In genomic region chr14:55122441-55122986, GRCh38 we compare ENCODE assay signal across 10 cellular contexts. TPM values are rescaled to one million over a fixed set of nuclear protein-coding genes. Genes with fewer than 3 reads are reported as not detected.
DNase-seq lines count a peak whose midpoint lies in the region; ATAC-seq and TF ChIP-seq lines count a peak whose summit lies in the region.
"Had no signal": no experiment of that assay in that cellular context is flagged by ENCODE, and none has a peak within 500 bp of the region (broad histone marks: within the 10 kb centered on the region; RNA-seq: fewer than 3 reads in every experiment).

No MANE protein-coding gene starts in this region.

- DNase-seq in SIG-M5 treated with dmso at 0.1 percent for 504 hours (lab: John Stamatoyannopoulos, UW; ENCODE audit: unreplicated experiment) (peak; percentile 45), SIG-M5 (lab: John Stamatoyannopoulos, UW) (no peak), chondrocyte (ENCODE audit: low spot score) (no peak), mucosa of descending colon (peak; percentile 90 to 94 (median 93)), aorta (no peak), SW480 (ENCODE audit: low spot score) (no peak), NOMO-1 treated with dmso at 0.1 percent for 144 hours (lab: John Stamatoyannopoulos, UW; ENCODE audit: unreplicated experiment) (no peak)
- DNase-seq in CD8-positive, alpha-beta T cell: no peak
- DNase-seq: NCI-H82 had no signal

- no peaks in the 10 kb centered on the region for H3K36me3 Mint-ChIP-seq in chondrocyte (ENCODE audit: low read depth)
- H3K36me3 Mint-ChIP-seq in CD8-positive, alpha-beta T cell: no peaks in the 10 kb centered on the region

- TF ChIP-seq CTCF in chondrocyte (IDR thresholded peaks at IDR 0.05) (no peak), mucosa of descending colon (IDR thresholded peaks at IDR 0.05) (no peak)
- no peak for TF ChIP-seq CTCF in CD8-positive, alpha-beta T cell (IDR thresholded peaks at IDR 0.05)

- H3K4me3 ChIP-seq in mucosa of descending colon: no peak overlapping the region
- H3K4me3 ChIP-seq in aorta (ENCODE audit: low read length in 2 of 2): no peak overlapping the region
- no peak overlapping the region for H3K4me3 ChIP-seq in CD8-positive, alpha-beta T cell (ENCODE audit: low read depth, low read length)
- H3K4me3 ChIP-seq: BLaER1 had no signal

- H3K4me1 Mint-ChIP-seq in chondrocyte (ENCODE audit: low read depth): peaks cover 44% of the 10 kb centered on the region
- H3K4me1 Mint-ChIP-seq in CD8-positive, alpha-beta T cell (ENCODE audit: low read depth): peaks cover 15% of the 10 kb centered on the region

- 16 to 23% methylated on average over 8 of the region's 8 CpGs for WGBS in aorta, 2 donors

- POLR2A ChIA-PET in CD8-positive, alpha-beta T cell (lab: Charles Lee): no interaction called here

- no peaks in the 10 kb centered on the region for H3K27me3 ChIP-seq in aorta (ENCODE audit: control insufficient read depth in 1 of 2, insufficient read depth in 2 of 2, low read length in 1 of 2)
- H3K27me3 ChIP-seq in CD8-positive, alpha-beta T cell (ENCODE audit: insufficient read depth, low read length): no peaks in the 10 kb centered on the region

- H3K4me1 ChIP-seq in mucosa of descending colon (ENCODE audit: low read depth): peaks cover 65% of the 10 kb centered on the region
- no peaks in the 10 kb centered on the region for H3K4me1 ChIP-seq in aorta (ENCODE audit: control insufficient read depth in 1 of 2, insufficient read depth in 2 of 2, low read length in 2 of 2)
- H3K4me1 ChIP-seq in CD8-positive, alpha-beta T cell (ENCODE audit: insufficient read depth, low read length): no peaks in the 10 kb centered on the region

- CTCF ChIA-PET in CD8-positive, alpha-beta T cell (lab: Charles Lee): interaction anchor here (1.3 kb wide), 1 partner anchor 32 kb away, joined by 3 read pairs; no protein-coding TSS in a partner anchor

- intact Hi-C loops in mucosa of descending colon (cut with DNase I, micrococcal nuclease): no loop called here
- intact Hi-C loops in aorta (cut with DNase I): no loop called here
- intact Hi-C loops in CD8-positive, alpha-beta T cell (cut with DNase I, micrococcal nuclease): no loop called here

- no peak overlapping the region for H3K27ac ChIP-seq in aorta (ENCODE audit: low read depth in 1 of 2, low read length in 2 of 2)
- H3K27ac ChIP-seq in CD8-positive, alpha-beta T cell (ENCODE audit: low read depth, low read length): no peak overlapping the region
- H3K27ac ChIP-seq: BLaER1 had no signal

- no peaks in the 10 kb centered on the region for H3K27me3 Mint-ChIP-seq in chondrocyte (ENCODE audit: low read depth)
- H3K27me3 Mint-ChIP-seq in CD8-positive, alpha-beta T cell (ENCODE audit: low read depth): peaks cover 2% of the 10 kb centered on the region

- H3K9me3 Mint-ChIP-seq in chondrocyte (ENCODE audit: low read depth): no peaks in the 10 kb centered on the region
- H3K9me3 Mint-ChIP-seq in CD8-positive, alpha-beta T cell: no peaks in the 10 kb centered on the region

- H3K4me3 Mint-ChIP-seq in chondrocyte (ENCODE audit: unreplicated experiment): no peak overlapping the region
- no peak overlapping the region for H3K4me3 Mint-ChIP-seq in CD8-positive, alpha-beta T cell

- H3K9me3 ChIP-seq in mucosa of descending colon: no peaks in the 10 kb centered on the region
- H3K9me3 ChIP-seq in aorta (ENCODE audit: control insufficient read depth, low read length): no peaks in the 10 kb centered on the region
- no peaks in the 10 kb centered on the region for H3K9me3 ChIP-seq in CD8-positive, alpha-beta T cell (ENCODE audit: low read length)
- H3K9me3 ChIP-seq: BLaER1 had no signal

- H3K27ac Mint-ChIP-seq in chondrocyte (ENCODE audit: unreplicated experiment): peak overlapping the region; percentile 87
- H3K27ac Mint-ChIP-seq in CD8-positive, alpha-beta T cell: no peak overlapping the region

- H3K36me3 ChIP-seq in mucosa of descending colon (ENCODE audit: low read depth) (peaks cover 4% of the 10 kb centered on the region), aorta (ENCODE audit: control insufficient read depth in 1 of 2, insufficient read depth in 2 of 2, low read length in 1 of 2) (no peaks in the 10 kb centered on the region)
- H3K36me3 ChIP-seq in CD8-positive, alpha-beta T cell (ENCODE audit: insufficient read depth, low read length): no peaks in the 10 kb centered on the region
- H3K36me3 ChIP-seq: BLaER1 had no signal

- ATAC-seq in mucosa of descending colon (peak; percentile 72), aorta (ENCODE audit: low FRiP score) (peak; percentile 62)
- ATAC-seq in CD8-positive, alpha-beta T cell: no peak

RNA-seq across cellular contexts. Expression of gene LGALS3, which starts 6.5 kb away (rescaled TPM):
- total RNA-seq in chondrocyte (53.5 to 56.2 TPM (median 54.1 TPM) in 3 replicates), mucosa of descending colon (1,000 to 10,000 TPM in 2 of 3 donors, 100 to 1,000 TPM in 1; 488 to 1,705 (median 1,380) TPM), aorta (100 to 1,000 TPM; 104 to 155 TPM)
- polyA plus RNA-seq in aorta: 100 to 1,000 TPM; 272 to 547 TPM
- 1 to 10 TPM; 7.5 to 7.8 TPM for total RNA-seq in CD8-positive, alpha-beta T cell

Comparison
In these comparisons a context has a peak if more than half of its experiments do, and no peak if none do; other contexts are left out.
1. DNase-seq: peak in SIG-M5 treated with dmso at 0.1 percent for 504 hours (single experiment) and mucosa of descending colon (3 of 3); none in SIG-M5 (single experiment), chondrocyte (single experiment), aorta (0 of 2), SW480 (single experiment), CD8-positive, alpha-beta T cell (0 of 7) and NOMO-1 treated with dmso at 0.1 percent for 144 hours (single experiment).